ENCODE assay signal across 1 cellular context in genomic region chr17:44972953-44973352, GRCh38.
TF ChIP-seq lines count a peak whose summit lies in the region.

No MANE protein-coding gene starts in this region.

TF ChIP-seq in HepG2, 621 proteins besides CTCF, POLR2A, EP300 and RAD21:
- TF ChIP-seq TEAD3 (CRISPR knock-in tag; optimal IDR thresholded peaks at IDR 0.05; ENCODE audit: borderline replicate concordance) (peak; percentile 42), MTF2 (CRISPR knock-in tag; IDR thresholded peaks at IDR 0.05; ENCODE audit: borderline replicate concordance) (no peak), FOSL2 (CRISPR knock-in tag; IDR thresholded peaks at IDR 0.05) (peak; percentile 74)
TF ChIP-seq in HepG2: peak in this region for 2.
